8 cellular contexts compared by ENCODE assay signal in the genomic region with DNA sequence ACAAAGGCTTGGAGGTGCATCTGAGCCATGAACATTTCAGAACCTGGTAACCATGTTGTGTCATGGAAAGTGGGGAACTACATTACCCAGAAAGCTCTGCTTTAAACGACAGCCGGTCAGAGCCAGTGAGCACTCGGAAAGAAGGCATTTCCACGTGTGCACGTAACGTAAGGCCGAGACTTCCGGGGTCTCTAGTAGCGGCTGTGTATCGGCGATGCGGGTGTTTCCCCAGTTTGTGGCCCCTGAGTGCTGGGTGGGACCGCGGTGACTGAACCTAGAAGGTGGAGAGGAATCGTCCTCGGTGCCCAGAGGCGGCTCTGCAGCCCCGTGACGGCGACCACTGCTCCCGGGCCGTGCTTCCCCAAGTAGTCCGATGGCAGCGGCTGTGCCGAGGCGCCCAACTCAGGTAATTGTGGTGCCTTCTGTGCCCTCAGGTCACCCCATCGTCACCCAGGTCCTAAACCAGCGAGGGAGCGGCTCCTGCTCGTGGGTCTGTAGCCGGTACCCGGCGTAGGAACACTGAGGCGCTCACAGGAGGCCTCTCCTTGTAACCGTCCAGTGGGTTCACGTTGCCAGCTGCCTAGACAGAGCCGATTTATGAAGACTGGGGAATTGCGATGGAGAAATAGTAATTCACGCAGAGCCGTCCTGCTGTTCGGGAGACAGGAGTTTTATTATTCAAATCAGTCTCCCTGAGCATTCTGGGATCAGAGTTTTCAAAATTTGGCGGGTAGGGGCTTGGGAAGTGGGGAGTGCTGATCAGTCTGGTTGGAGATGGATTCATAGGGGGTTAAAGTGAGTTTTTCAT. TPM values are rescaled to one million over a fixed set of nuclear protein-coding genes. Genes with fewer than 3 reads are reported as not detected.
DNase-seq lines count a peak whose midpoint lies in the region; ATAC-seq, FAIRE-seq and TF ChIP-seq lines count a peak whose summit lies in the region.
"Not testable (repeated sequence)": the region's sequence is repeated elsewhere in the genome, so short reads cannot be mapped to it uniquely, and the experiment has no call there.

ZNF587 (plus strand) TSS at position 194 of the 808 bp plus-strand sequence; CDS start at position 374, 180 bp downstream.

- not testable (repeated sequence) for H3K36me3 ChIP-seq in cardiac muscle cell; pancreas; thymus (ENCODE audit: control insufficient read depth, insufficient read depth)

- WGBS in pancreas, 2 donors = 3 to 4% methylated on average over 42 of the region's 42 CpGs
- under 1% methylated on average over 42 of the region's 42 CpGs for WGBS in thymus

- peak within 1 kb of the TSS; percentile 87 for H3K27ac Mint-ChIP-seq in activated naive CD8-positive, alpha-beta T cell treated with anti-CD3 and anti-CD28 coated beads for 36 hours

- intact Hi-C loops in pancreas (cut with DNase I) = not testable (repeated sequence)

- not testable (repeated sequence) for H3K27me3 ChIP-seq in cardiac muscle cell; pancreas; thymus (ENCODE audit: control insufficient read depth, insufficient read depth)

- not testable (repeated sequence) for TF ChIP-seq CTCF in cardiac muscle cell (IDR thresholded peaks at IDR 0.05; ENCODE audit: low read depth, low read length); pancreas (IDR thresholded peaks at IDR 0.05)

- peak; percentile 91 for ATAC-seq in HG02588 (IDR thresholded peaks at IDR 0.05; ENCODE audit: unreplicated experiment)
- ATAC-seq in pancreas = peak; percentile 93 to 98 (median 95)

- not testable (repeated sequence) for H3K9me3 ChIP-seq in cardiac muscle cell (ENCODE audit: low read depth); pancreas; thymus (ENCODE audit: control insufficient read depth)

- peaks cover 58% of the 10 kb centered on the region for H3K36me3 Mint-ChIP-seq in activated naive CD8-positive, alpha-beta T cell treated with anti-CD3 and anti-CD28 coated beads for 36 hours

- H3K4me1 Mint-ChIP-seq in activated naive CD8-positive, alpha-beta T cell treated with anti-CD3 and anti-CD28 coated beads for 36 hours = peaks cover 23% of the 10 kb centered on the region

- H3K27ac ChIP-seq in cardiac muscle cell (peak within 1 kb of the TSS; percentile 64), pancreas (peak within 1 kb of the TSS; percentile 4 to 69 (median 47)), thymus (ENCODE audit: low read depth) (peak within 1 kb of the TSS; percentile 79)

- not testable (repeated sequence) for H3K9me3 Mint-ChIP-seq in activated naive CD8-positive, alpha-beta T cell treated with anti-CD3 and anti-CD28 coated beads for 36 hours

- DNase-seq in NCI-H1092 (lab: John Stamatoyannopoulos, UW) (peak; percentile 49), SW 1271 (lab: John Stamatoyannopoulos, UW) (peak; percentile 50 to 77), cardiac muscle cell (ENCODE audit: low read depth in 1 of 2, low spot score in 1 of 2) (peak; percentile 87 to 90), pancreas (peak; percentile 49 to 77 (median 62))
- peak; percentile 84 for DNase-seq in activated naive CD8-positive, alpha-beta T cell treated with anti-CD3 and anti-CD28 coated beads for 36 hours

- H3K4me3 ChIP-seq in GM08714 (ENCODE audit: low read length) = peak within 1 kb of the TSS; percentile 93
- peak within 1 kb of the TSS; percentile 41 for H3K4me3 ChIP-seq in cardiac muscle cell
- peak within 1 kb of the TSS; percentile 38 to 65 (median 54) for H3K4me3 ChIP-seq in pancreas
- peak within 1 kb of the TSS; percentile 73 for H3K4me3 ChIP-seq in thymus (ENCODE audit: low read length)

- FAIRE-seq in pancreas (lab: Jason Lieb, UNC) = not testable (repeated sequence)

- not testable (repeated sequence) for H3K4me1 ChIP-seq in cardiac muscle cell (ENCODE audit: low read depth); pancreas
- peaks cover 14% of the 10 kb centered on the region for H3K4me1 ChIP-seq in thymus (ENCODE audit: control insufficient read depth, insufficient read depth, low read length)

- H3K4me3 Mint-ChIP-seq in activated naive CD8-positive, alpha-beta T cell treated with anti-CD3 and anti-CD28 coated beads for 36 hours = peak within 1 kb of the TSS; percentile 87

- H3K27me3 Mint-ChIP-seq in activated naive CD8-positive, alpha-beta T cell treated with anti-CD3 and anti-CD28 coated beads for 36 hours = not testable (repeated sequence)

RNA-seq across cellular contexts. Expression of gene ZNF587, which starts in this region (rescaled TPM):
- 10 to 100 TPM; 20.6 to 24.3 TPM for total RNA-seq in activated naive CD8-positive, alpha-beta T cell treated with anti-CD3 and anti-CD28 coated beads for 36 hours
- total RNA-seq in cardiac muscle cell = 14.0 and 17.2 TPM in 2 replicates
- polyA plus RNA-seq in cardiac muscle cell = 12.6 and 22.6 TPM in 2 replicates
- total RNA-seq in pancreas = 10 to 100 TPM; 12.2 to 29.5 (median 16.1) TPM
- polyA plus RNA-seq in pancreas = 10 to 100 TPM in 1 of 2 donors, 1 to 10 TPM in 1; 9.3 to 28.2 TPM
- polyA plus RNA-seq in thymus = 25.4 TPM

Comparison
In these comparisons a context has a peak if more than half of its experiments do, and no peak if none do; other contexts are left out.
1. Peak in every context shown above with its lines: DNase-seq, ATAC-seq, H3K4me3 ChIP-seq and H3K27ac ChIP-seq.
2. H3K4me3 ChIP-seq: peak in every context shown above with its lines; median percentile 93 in GM08714; 73 in thymus; 54 in pancreas; 41 in cardiac muscle cell.